17 cellular contexts compared by ENCODE assay signal in genomic region chr11:7537260-7537659, GRCh38. TPM values are rescaled to one million over a fixed set of nuclear protein-coding genes. Genes with fewer than 3 reads are reported as not detected.
A peak's percentile ranks its signal among the peaks of the same experiment; 100 is the strongest.
DNase-seq lines count a peak whose midpoint lies in the region; ATAC-seq and TF ChIP-seq lines count a peak whose summit lies in the region.
"Had no signal": no experiment of that assay in that cellular context is flagged by ENCODE, and none has a peak within 500 bp of the region (broad histone marks: within the 10 kb centered on the region; RNA-seq: fewer than 3 reads in every experiment).

No MANE protein-coding gene starts in this region.

- H3K4me3 Mint-ChIP-seq in effector memory CD8-positive, alpha-beta T cell: no peak overlapping the region
- H3K4me3 Mint-ChIP-seq: HFFc6 had no signal

- WGBS in suprapubic skin: 68% methylated on average over 5 of the region's 5 CpGs

- peak; percentile 32 for ATAC-seq in effector memory CD8-positive, alpha-beta T cell (replicated peaks)
- no peak for ATAC-seq in Right ventricle myocardium superior (ENCODE audit: poor library complexity)

- no peak for TF ChIP-seq CTCF in suprapubic skin (IDR thresholded peaks at IDR 0.05)

- no peaks in the 10 kb centered on the region for H3K9me3 ChIP-seq in suprapubic skin
- H3K9me3 ChIP-seq: SJCRH30 had no signal

- no peaks in the 10 kb centered on the region for H3K9me3 Mint-ChIP-seq in effector memory CD8-positive, alpha-beta T cell
- H3K9me3 Mint-ChIP-seq: HFFc6 had no signal

- no peaks in the 10 kb centered on the region for H3K36me3 ChIP-seq in suprapubic skin
- H3K36me3 ChIP-seq: SJCRH30 had no signal

- peaks cover 18 to 23% of the 10 kb centered on the region in 2 donors for H3K27me3 Mint-ChIP-seq in effector memory CD8-positive, alpha-beta T cell

- peaks cover 9 to 18% of the 10 kb centered on the region in 2 donors for H3K4me1 Mint-ChIP-seq in effector memory CD8-positive, alpha-beta T cell (ENCODE audit: low read depth in 2 of 2)

- peaks cover 2% of the 10 kb centered on the region for H3K36me3 Mint-ChIP-seq in effector memory CD8-positive, alpha-beta T cell (ENCODE audit: insufficient read depth)

- no peak overlapping the region for H3K27ac Mint-ChIP-seq in effector memory CD8-positive, alpha-beta T cell
- H3K27ac Mint-ChIP-seq: HFFc6 had no signal

- peaks cover 52% of the 10 kb centered on the region for H3K4me1 ChIP-seq in suprapubic skin

- TF ChIP-seq EP300 in suprapubic skin (IDR thresholded peaks at IDR 0.05): no peak

- intact Hi-C loops in Right ventricle myocardium superior (cut with DNase I): no loop called here

- H3K4me3 ChIP-seq in suprapubic skin: no peak overlapping the region
- H3K4me3 ChIP-seq: SJCRH30 had no signal

- TF ChIP-seq POLR2A in suprapubic skin (IDR thresholded peaks at IDR 0.05): no peak

- peak overlapping the region; percentile 80 for H3K27ac ChIP-seq in suprapubic skin
- H3K27ac ChIP-seq: KMS-11, SJCRH30 had no signal

- H3K27me3 ChIP-seq in suprapubic skin: no peaks in the 10 kb centered on the region
- H3K27me3 ChIP-seq: SJCRH30 had no signal

- DNase-seq in NCI-H2196 (lab: John Stamatoyannopoulos, UW; ENCODE audit: unreplicated experiment) (peak; percentile 6), NCI-H2196 treated with DMSO at 0.1 percent for 48 hours (lab: John Stamatoyannopoulos, UW; ENCODE audit: unreplicated experiment) (no peak), DMS153 treated with DMSO at 0.1 percent for 48 hours (lab: John Stamatoyannopoulos, UW; ENCODE audit: unreplicated experiment) (peak; percentile 14), suprapubic skin (ENCODE audit: low spot score in 2 of 2) (peak in 1 of 2 donors; percentile 33), nucleus accumbens (lab: John Stamatoyannopoulos, UW) (no peak), Right ventricle myocardium superior (no peak), ecto neural progenitor cell (ENCODE audit: low spot score) (no peak)
- DNase-seq in effector memory CD8-positive, alpha-beta T cell: no peak
- DNase-seq: 8988T, EL, HFFc6, NCI-H146, NCI-H526 treated with DMSO at 0.1 percent for 48 hours, OCI-M1, RPMI8226, SJCRH30 had no signal

RNA-seq across cellular contexts. Expression of gene PPFIBP2, which starts 23.5 kb away (rescaled TPM):
- total RNA-seq in suprapubic skin (100 to 1,000 TPM in 1 of 4 donors, 10 to 100 TPM in 3; 68.2 to 139 (median 76.2) TPM), Right ventricle myocardium superior (26.5 TPM)

RNA-seq across cellular contexts. Expression of gene OLFML1, which starts 52.0 kb away (rescaled TPM):
- total RNA-seq in suprapubic skin (1 to 10 TPM; 1.2 to 5.3 (median 2.2) TPM), Right ventricle myocardium superior (6.5 TPM)
- total RNA-seq: SJCRH30 had no signal

Comparison
In these comparisons a context has a peak if more than half of its experiments do, and no peak if none do; other contexts are left out.
1. DNase-seq: peak in NCI-H2196 (single experiment) and DMS153 treated with DMSO at 0.1 percent for 48 hours (single experiment); none in NCI-H2196 treated with DMSO at 0.1 percent for 48 hours (single experiment), effector memory CD8-positive, alpha-beta T cell (0 of 3), nucleus accumbens (0 of 56), Right ventricle myocardium superior (single experiment) and ecto neural progenitor cell (single experiment).